ENCODE assay signal across 16 cellular contexts in genomic region chr2:34825671-34826070, GRCh38.
DNase-seq lines count a peak whose midpoint lies in the region; ATAC-seq lines count a peak whose summit lies in the region.
"Had no signal": no experiment of that assay in that cellular context is flagged by ENCODE, and none has a peak within 500 bp of the region (broad histone marks: within the 10 kb centered on the region; RNA-seq: fewer than 3 reads in every experiment).

No MANE protein-coding gene starts in this region.

- no peaks in the 10 kb centered on the region for H3K4me1 Mint-ChIP-seq in activated naive CD8-positive, alpha-beta T cell treated with anti-CD3 and anti-CD28 coated beads for 36 hours
- H3K4me1 Mint-ChIP-seq: B cell had no signal

- H3K9me3 Mint-ChIP-seq in activated naive CD8-positive, alpha-beta T cell treated with anti-CD3 and anti-CD28 coated beads for 36 hours = peaks cover 4% of the 10 kb centered on the region

- H3K36me3 Mint-ChIP-seq in activated naive CD8-positive, alpha-beta T cell treated with anti-CD3 and anti-CD28 coated beads for 36 hours = no peaks in the 10 kb centered on the region
- H3K36me3 Mint-ChIP-seq: CD8-positive, alpha-beta T cell had no signal

- DNase-seq in DMS 273 (lab: John Stamatoyannopoulos, UW; ENCODE audit: unreplicated experiment) (peak; percentile 11), DMS 273 treated with DMSO at 0.1 percent for 48 hours (lab: John Stamatoyannopoulos, UW) (no peak), cerebellum (ENCODE audit: low spot score) (peak; percentile 54), pons (ENCODE audit: low spot score) (peak; percentile 19)
- no peak for DNase-seq in activated naive CD8-positive, alpha-beta T cell treated with anti-CD3 and anti-CD28 coated beads for 36 hours
- DNase-seq: AML-193; Caco-2; Calu3; CD4-positive, alpha-beta T cell; CD8-positive, alpha-beta T cell; DMS79 treated with DMSO at 0.1 percent for 48 hours; GDM1 had no signal

- H3K27me3 Mint-ChIP-seq in activated naive CD8-positive, alpha-beta T cell treated with anti-CD3 and anti-CD28 coated beads for 36 hours = no peaks in the 10 kb centered on the region
- H3K27me3 Mint-ChIP-seq: B cell; CD4-positive, alpha-beta T cell had no signal

- no peak overlapping the region for H3K27ac Mint-ChIP-seq in activated naive CD8-positive, alpha-beta T cell treated with anti-CD3 and anti-CD28 coated beads for 36 hours
- H3K27ac Mint-ChIP-seq: B cell; CD4-positive, alpha-beta T cell; CD8-positive, alpha-beta T cell had no signal

- no peak overlapping the region for H3K4me3 Mint-ChIP-seq in activated naive CD8-positive, alpha-beta T cell treated with anti-CD3 and anti-CD28 coated beads for 36 hours
- H3K4me3 Mint-ChIP-seq: B cell; CD4-positive, alpha-beta T cell; CD8-positive, alpha-beta T cell had no signal

- ATAC-seq in GM18873 (IDR thresholded peaks at IDR 0.05; ENCODE audit: low FRiP score, unreplicated experiment) = no peak
- ATAC-seq: A549; CD8-positive, alpha-beta T cell; GM12878 had no signal

Comparison
In these comparisons a context has a peak if more than half of its experiments do, and no peak if none do; other contexts are left out.
1. DNase-seq: peak in DMS 273 (single experiment), cerebellum (single experiment) and pons (single experiment); none in DMS 273 treated with DMSO at 0.1 percent for 48 hours (single experiment) and activated naive CD8-positive, alpha-beta T cell treated with anti-CD3 and anti-CD28 coated beads for 36 hours (single experiment).